20 cellular contexts compared by ENCODE assay signal in the genomic region with DNA sequence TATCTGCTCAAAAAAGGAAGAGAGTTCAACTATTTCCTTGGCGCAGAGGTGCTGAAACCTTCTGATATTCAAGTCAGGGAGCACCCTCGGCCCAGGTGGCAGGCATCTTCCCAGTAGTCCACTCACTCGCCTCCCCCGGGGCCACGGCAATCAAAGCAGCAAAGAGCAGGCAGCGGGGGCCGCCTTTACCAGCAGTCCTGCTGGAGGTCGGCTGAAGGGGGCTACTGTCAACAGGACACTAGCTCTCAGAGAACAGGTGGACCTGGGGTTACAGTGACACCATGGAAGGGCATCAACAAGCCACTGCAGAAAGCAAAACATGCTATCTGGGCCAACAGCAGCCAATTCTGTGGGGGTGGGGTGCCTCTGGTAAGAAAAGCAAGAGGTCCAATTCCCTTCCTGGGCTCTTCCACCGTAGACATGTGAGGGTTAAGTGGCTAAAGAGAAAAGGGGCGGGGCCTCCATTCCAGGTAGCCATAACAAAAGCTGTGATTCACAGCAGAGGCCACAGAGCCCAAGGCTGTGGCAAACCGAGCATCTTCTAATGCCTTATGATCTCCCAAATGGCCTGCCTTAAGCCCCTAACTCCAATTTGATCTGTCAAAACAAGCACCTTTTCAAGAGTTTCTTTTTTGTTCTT. TPM values are rescaled to one million over a fixed set of nuclear protein-coding genes. Genes with fewer than 3 reads are reported as not detected.
DNase-seq lines count a peak whose midpoint lies in the region; ATAC-seq and TF ChIP-seq lines count a peak whose summit lies in the region.
"Had no signal": no experiment of that assay in that cellular context is flagged by ENCODE, and none has a peak within 500 bp of the region (broad histone marks: within the 10 kb centered on the region; RNA-seq: fewer than 3 reads in every experiment).

No MANE protein-coding gene starts in this region.

- H3K36me3 Mint-ChIP-seq in activated naive CD4-positive, alpha-beta T cell treated with anti-CD3 and anti-CD28 coated beads, Interleukin-2, amount 50 U/mL, for 72 hours, result peaks cover 12 to 16% of the 10 kb centered on the region in 2 donors
- H3K36me3 Mint-ChIP-seq in activated naive CD4-positive, alpha-beta T cell treated with anti-CD3 and anti-CD28 coated beads, Interleukin-2, amount 10 ng/mL, durations not matched to agents 7 days and 5 days, result peaks cover 77% of the 10 kb centered on the region
- H3K36me3 Mint-ChIP-seq in WTC11, result peaks cover 77% of the 10 kb centered on the region
- peaks cover 34% of the 10 kb centered on the region for H3K36me3 Mint-ChIP-seq in type B pancreatic cell
- H3K36me3 Mint-ChIP-seq: IgD-negative memory B cell had no signal

- TF ChIP-seq CTCF in WTC11 (IDR thresholded peaks at IDR 0.05), result no peak
- TF ChIP-seq CTCF in type B pancreatic cell (conservative IDR thresholded peaks at IDR 0.05), result no peak

- H3K27me3 Mint-ChIP-seq in activated naive CD4-positive, alpha-beta T cell treated with anti-CD3 and anti-CD28 coated beads, Interleukin-2, amount 10 ng/mL, durations not matched to agents 7 days and 5 days, result no peaks in the 10 kb centered on the region
- no peaks in the 10 kb centered on the region for H3K27me3 Mint-ChIP-seq in WTC11 (ENCODE audit: low read depth)
- H3K27me3 Mint-ChIP-seq in type B pancreatic cell, result no peaks in the 10 kb centered on the region
- H3K27me3 Mint-ChIP-seq: central memory CD8-positive, alpha-beta T cell; IgD-negative memory B cell had no signal

- POLR2A ChIA-PET in WTC11 (lab: Charles Lee), result no interaction called here

- peak overlapping the region; percentile 8 to 56 for H3K27ac Mint-ChIP-seq in activated naive CD4-positive, alpha-beta T cell treated with anti-CD3 and anti-CD28 coated beads, Interleukin-2, amount 50 U/mL, for 72 hours
- no peak overlapping the region for H3K27ac Mint-ChIP-seq in activated naive CD4-positive, alpha-beta T cell treated with anti-CD3 and anti-CD28 coated beads, Interleukin-2, amount 10 ng/mL, durations not matched to agents 7 days and 5 days
- H3K27ac Mint-ChIP-seq in WTC11, result no peak overlapping the region
- H3K27ac Mint-ChIP-seq in type B pancreatic cell, result peak overlapping the region; percentile 10
- H3K27ac Mint-ChIP-seq: IgD-negative memory B cell had no signal

- no peak for DNase-seq in activated naive CD4-positive, alpha-beta T cell treated with anti-CD3 and anti-CD28 coated beads, Interleukin-2, amount 50 U/mL, for 72 hours (ENCODE audit: low spot score in 2 of 2)
- no peak for DNase-seq in activated naive CD4-positive, alpha-beta T cell treated with anti-CD3 and anti-CD28 coated beads, Interleukin-2, amount 10 ng/mL, durations not matched to agents 7 days and 5 days
- DNase-seq in WTC11 (ENCODE audit: low spot score) (no peak), myocyte (ENCODE audit: low read depth) (peak; percentile 90), type B pancreatic cell (ENCODE audit: extremely low spot score, unreplicated experiment) (no peak), GM19240 (ENCODE audit: insufficient read length, low spot score) (no peak), NCI-H1092 treated with DMSO at 0.1 percent for 48 hours (lab: John Stamatoyannopoulos, UW) (no peak)
- DNase-seq: activated CD4-positive, alpha-beta T cell treated with anti-CD3 and anti-CD28 coated beads, Interleukin-2, amount 50 U/mL, for 4 hours; anterior cingulate cortex; dorsolateral prefrontal cortex; GF-D8; NCI-H526; retina; stimulated activated CD4-positive, alpha-beta T cell treated with anti-CD3 and anti-CD28 coated beads, Interleukin-4, amount 100 ng/mL, for 24 hours had no signal

- H3K4me1 Mint-ChIP-seq in activated naive CD4-positive, alpha-beta T cell treated with anti-CD3 and anti-CD28 coated beads, Interleukin-2, amount 10 ng/mL, durations not matched to agents 7 days and 5 days, result no peaks in the 10 kb centered on the region
- peaks cover 3% of the 10 kb centered on the region; the same call in 1 of the 2 replicates for H3K4me1 Mint-ChIP-seq in WTC11
- no peaks in the 10 kb centered on the region for H3K4me1 Mint-ChIP-seq in type B pancreatic cell (ENCODE audit: unreplicated experiment)

- H3K4me3 Mint-ChIP-seq in activated naive CD4-positive, alpha-beta T cell treated with anti-CD3 and anti-CD28 coated beads, Interleukin-2, amount 10 ng/mL, durations not matched to agents 7 days and 5 days, result no peak overlapping the region
- H3K4me3 Mint-ChIP-seq in WTC11 (no peak overlapping the region), type B pancreatic cell (no peak overlapping the region)
- H3K4me3 Mint-ChIP-seq: central memory CD8-positive, alpha-beta T cell; IgD-negative memory B cell had no signal

- CTCF ChIA-PET in activated naive CD4-positive, alpha-beta T cell treated with anti-CD3 and anti-CD28 coated beads, Interleukin-2, amount 10 ng/mL, durations not matched to agents 7 days and 5 days (lab: Charles Lee), result interaction anchor here (2.2 kb wide), 1 partner anchor 9 kb away, joined by 8 read pairs; no protein-coding TSS in a partner anchor
- CTCF ChIA-PET in WTC11 (lab: Charles Lee), result interaction anchor here (1.7 kb wide), 1 partner anchor 119 kb away, joined by 9 read pairs; no protein-coding TSS in a partner anchor

- H3K9me3 Mint-ChIP-seq in activated naive CD4-positive, alpha-beta T cell treated with anti-CD3 and anti-CD28 coated beads, Interleukin-2, amount 50 U/mL, for 72 hours, result no peaks in the 10 kb centered on the region
- H3K9me3 Mint-ChIP-seq in activated naive CD4-positive, alpha-beta T cell treated with anti-CD3 and anti-CD28 coated beads, Interleukin-2, amount 10 ng/mL, durations not matched to agents 7 days and 5 days, result no peaks in the 10 kb centered on the region
- H3K9me3 Mint-ChIP-seq in WTC11 (no peaks in the 10 kb centered on the region), type B pancreatic cell (no peaks in the 10 kb centered on the region)
- H3K9me3 Mint-ChIP-seq: central memory CD8-positive, alpha-beta T cell; IgD-negative memory B cell had no signal

- no peak for ATAC-seq in activated naive CD4-positive, alpha-beta T cell treated with anti-CD3 and anti-CD28 coated beads, Interleukin-2, amount 50 U/mL, for 72 hours
- ATAC-seq in WTC11 (peak; percentile 46), HG02678 (IDR thresholded peaks at IDR 0.05; ENCODE audit: unreplicated experiment) (no peak)
- ATAC-seq: HCT116, SK-N-SH treated with all-trans-retinoic acid at 6 μM for 48 hours had no signal

TF ChIP-seq in WTC11, 78 proteins besides CTCF, POLR2A, EP300 and RAD21:
- TF ChIP-seq NR2C2 (CRISPR knock-in tag; IDR thresholded peaks at IDR 0.05), result no peak
- TF ChIP-seq, protein P1, sequence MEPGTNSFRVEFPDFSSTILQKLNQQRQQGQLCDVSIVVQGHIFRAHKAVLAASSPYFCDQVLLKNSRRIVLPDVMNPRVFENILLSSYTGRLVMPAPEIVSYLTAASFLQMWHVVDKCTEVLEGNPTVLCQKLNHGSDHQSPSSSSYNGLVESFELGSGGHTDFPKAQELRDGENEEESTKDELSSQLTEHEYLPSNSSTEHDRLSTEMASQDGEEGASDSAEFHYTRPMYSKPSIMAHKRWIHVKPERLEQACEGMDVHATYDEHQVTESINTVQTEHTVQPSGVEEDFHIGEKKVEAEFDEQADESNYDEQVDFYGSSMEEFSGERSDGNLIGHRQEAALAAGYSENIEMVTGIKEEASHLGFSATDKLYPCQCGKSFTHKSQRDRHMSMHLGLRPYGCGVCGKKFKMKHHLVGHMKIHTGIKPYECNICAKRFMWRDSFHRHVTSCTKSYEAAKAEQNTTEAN (CRISPR knock-in tag; IDR thresholded peaks at IDR 0.05), result no peak
- TF ChIP-seq, protein P2, sequence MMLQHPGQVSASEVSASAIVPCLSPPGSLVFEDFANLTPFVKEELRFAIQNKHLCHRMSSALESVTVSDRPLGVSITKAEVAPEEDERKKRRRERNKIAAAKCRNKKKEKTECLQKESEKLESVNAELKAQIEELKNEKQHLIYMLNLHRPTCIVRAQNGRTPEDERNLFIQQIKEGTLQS (CRISPR knock-in tag; conservative IDR thresholded peaks at IDR 0.05), result no peak
- TF ChIP-seq ELF4 (CRISPR knock-in tag; IDR thresholded peaks at IDR 0.05; ENCODE audit: low read depth), result no peak
- no peak for TF ChIP-seq ZBTB21 (CRISPR knock-in tag; IDR thresholded peaks at IDR 0.05; ENCODE audit: borderline replicate concordance)
- TF ChIP-seq MLX (CRISPR knock-in tag; IDR thresholded peaks at IDR 0.05), result no peak

RNA-seq across cellular contexts. Expression of gene FZD9, which starts 9.4 kb away (rescaled TPM):
- under 1 TPM; 0.09 to 0.23 TPM for total RNA-seq in activated naive CD4-positive, alpha-beta T cell treated with anti-CD3 and anti-CD28 coated beads, Interleukin-2, amount 50 U/mL, for 72 hours
- total RNA-seq in WTC11 (2021), result 4.0 to 5.2 TPM (median 4.5 TPM) in 3 replicates
- 23.2 and 34.8 TPM in 2 replicates for total RNA-seq in myocyte
- 3.4 TPM for polyA plus RNA-seq in myocyte (2012)
- 0.38 and 1.9 TPM in 2 replicates for total RNA-seq in type B pancreatic cell (ENCODE audit: low replicate concordance)
- total RNA-seq: MCF 10A had no signal
- polyA plus RNA-seq: IgD-negative memory B cell had no signal

Comparison
In these comparisons a context has a peak if more than half of its experiments do, and no peak if none do; other contexts are left out.
1. H3K27ac Mint-ChIP-seq: peak in activated naive CD4-positive, alpha-beta T cell treated with anti-CD3 and anti-CD28 coated beads, Interleukin-2, amount 50 U/mL, for 72 hours (2 of 2) and type B pancreatic cell (single experiment); none in activated naive CD4-positive, alpha-beta T cell treated with anti-CD3 and anti-CD28 coated beads, Interleukin-2, amount 10 ng/mL, durations not matched to agents 7 days and 5 days (single experiment) and WTC11 (single experiment).